ENCODE assay signal across 1 cellular context in the genomic region with DNA sequence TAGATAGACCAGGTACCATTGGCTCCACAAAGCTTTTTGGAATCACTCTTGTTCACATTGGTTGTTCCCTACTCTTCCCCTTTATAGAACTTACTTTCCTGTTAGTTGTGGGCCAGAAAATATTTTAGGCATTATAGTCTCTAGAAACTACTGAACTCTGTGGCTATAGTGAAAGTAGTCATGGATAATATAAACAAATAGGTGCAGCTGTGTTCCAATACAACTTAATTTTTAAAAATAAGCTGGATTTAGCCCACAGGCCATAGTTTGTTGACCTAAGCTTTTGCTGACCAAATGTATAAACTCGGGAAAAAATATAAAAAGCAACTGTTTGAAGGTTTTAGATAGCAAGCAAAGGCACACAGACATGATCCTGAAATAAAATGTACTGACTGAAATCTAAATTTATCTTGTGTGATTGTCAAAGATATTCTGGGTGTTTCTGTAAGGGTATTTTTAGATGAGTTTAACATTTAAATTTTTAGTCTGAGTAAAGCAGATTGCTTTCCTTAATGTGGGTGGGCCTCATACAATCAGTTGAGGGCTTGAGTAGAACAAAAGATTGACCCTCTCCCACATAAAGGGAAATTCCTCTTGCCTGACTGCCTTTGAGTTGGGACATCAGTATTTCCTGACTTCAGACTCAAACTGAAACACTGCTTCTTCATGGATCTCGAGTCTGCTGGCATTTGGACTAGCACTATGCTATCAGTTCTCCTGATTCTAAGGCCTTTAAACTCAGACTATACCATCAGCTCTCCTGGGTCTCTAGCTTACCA.
TF ChIP-seq lines count a peak whose summit lies in the region.

No MANE protein-coding gene starts in this region.

TF ChIP-seq in K562, 482 proteins besides CTCF, POLR2A, EP300 and RAD21:
- TF ChIP-seq PTBP1 (IDR thresholded peaks at IDR 0.05; ENCODE audit: low read depth, low read length) = no peak
- TF ChIP-seq ZNF134 (CRISPR knock-in tag; conservative IDR thresholded peaks at IDR 0.05) = peak; percentile 87
- no peak for TF ChIP-seq BRF1 (IDR thresholded peaks at IDR 0.05; ENCODE audit: borderline replicate concordance, extremely low read depth, insufficient read length)
